14 cellular contexts compared by ENCODE assay signal in the genomic region with DNA sequence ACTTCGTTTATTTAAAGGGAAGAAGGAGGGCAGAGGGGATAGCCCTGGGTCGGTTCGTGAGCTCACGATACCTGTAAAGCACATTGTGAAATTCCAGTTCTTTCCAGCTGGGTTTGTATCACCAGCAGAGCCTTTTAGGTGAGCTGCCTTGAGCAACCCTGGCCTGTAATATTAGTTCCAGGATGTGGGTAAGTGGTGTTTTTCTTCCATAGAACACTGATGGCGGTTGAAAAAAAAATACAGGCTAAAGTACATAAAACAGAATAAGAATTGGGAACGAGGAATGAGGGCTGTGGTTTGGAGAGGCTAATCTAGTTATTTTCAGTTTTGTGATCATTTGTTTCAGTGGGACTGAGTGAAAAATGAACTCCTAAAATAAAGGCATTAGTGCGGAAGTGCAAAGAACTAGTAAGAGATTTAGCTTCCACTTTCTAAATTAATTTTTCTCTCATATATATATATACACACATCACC. TPM values are rescaled to one million over a fixed set of nuclear protein-coding genes. Genes with fewer than 3 reads are reported as not detected.
A peak's percentile ranks its signal among the peaks of the same experiment; 100 is the strongest.
DNase-seq lines count a peak whose midpoint lies in the region; ATAC-seq and TF ChIP-seq lines count a peak whose summit lies in the region.
"Had no signal": no experiment of that assay in that cellular context is flagged by ENCODE, and none has a peak within 500 bp of the region (broad histone marks: within the 10 kb centered on the region; RNA-seq: fewer than 3 reads in every experiment).

No MANE protein-coding gene starts in this region.

- H3K36me3 ChIP-seq in body of pancreas (replicated peaks in 1 of 2; ENCODE audit: insufficient read depth in 1 of 2, low read depth in 2 of 2) (no peaks in the 10 kb centered on the region), Karpas-422 (ENCODE audit: insufficient read depth, low read length) (no peaks in the 10 kb centered on the region)

- intact Hi-C loops in activated T-helper 1 cell treated with anti-CD3 and anti-CD28 coated beads, Interleukin-12 subunit alpha, Interleukin-12 subunit beta, Interleukin-2, Interleukin-4 antibody, amounts not matched to agents 30 ng/mL and 10 ng/mL and 1 ng/mL, durations not matched to agents 14 hours and 24 hours and 36 hours (cut with micrococcal nuclease) = no loop called here
- intact Hi-C loops in body of pancreas (cut with DNase I) = no loop called here

- TF ChIP-seq POLR2A in body of pancreas (IDR thresholded peaks at IDR 0.05) = no peak

- WGBS in body of pancreas, 2 donors = 50 to 54% methylated on average over 7 of the region's 7 CpGs

- H3K4me3 ChIP-seq in body of pancreas (no peak overlapping the region), Karpas-422 (ENCODE audit: low read length) (no peak overlapping the region)
- H3K4me3 ChIP-seq: GM23248 had no signal

- H3K4me1 ChIP-seq in body of pancreas = no peaks in the 10 kb centered on the region
- H3K4me1 ChIP-seq in Karpas-422 (ENCODE audit: low read length) = no peaks in the 10 kb centered on the region
- H3K4me1 ChIP-seq: parathyroid adenoma had no signal

- no peaks in the 10 kb centered on the region for H3K79me2 ChIP-seq in Karpas-422 (ENCODE audit: low read length)
- H3K79me2 ChIP-seq: parathyroid adenoma had no signal

- H3K9ac ChIP-seq in Karpas-422 (ENCODE audit: low read length) = no peak overlapping the region
- H3K9ac ChIP-seq: GM23248, parathyroid adenoma had no signal

- H3K4me2 ChIP-seq in Karpas-422 (ENCODE audit: low read depth, low read length, poor library complexity, severe bottlenecking) = no peak overlapping the region

- H3K27me3 Mint-ChIP-seq in activated naive CD4-positive, alpha-beta T cell treated with anti-CD3 and anti-CD28 coated beads, Interleukin-2, amount 50 U/mL, for 24 hours = no peaks in the 10 kb centered on the region
- H3K27me3 Mint-ChIP-seq in activated T-helper 1 cell treated with anti-CD3 and anti-CD28 coated beads, Interleukin-12 subunit alpha, Interleukin-12 subunit beta, Interleukin-2, Interleukin-4 antibody, amounts not matched to agents 30 ng/mL and 10 ng/mL and 1 ng/mL, durations not matched to agents 14 hours and 24 hours and 36 hours (ENCODE audit: insufficient read depth) = no peaks in the 10 kb centered on the region
- H3K27me3 Mint-ChIP-seq in immature natural killer cell (ENCODE audit: low read depth in 3 of 3) (peaks cover 0 to 2% (median 0%) of the 10 kb centered on the region in 3 donors), type B pancreatic cell (peaks cover 26% of the 10 kb centered on the region)

- H3K4me3 Mint-ChIP-seq in activated naive CD4-positive, alpha-beta T cell treated with anti-CD3 and anti-CD28 coated beads, Interleukin-2, amount 50 U/mL, for 24 hours = no peak overlapping the region
- H3K4me3 Mint-ChIP-seq in activated T-helper 1 cell treated with anti-CD3 and anti-CD28 coated beads, Interleukin-12 subunit alpha, Interleukin-12 subunit beta, Interleukin-2, Interleukin-4 antibody, amounts not matched to agents 30 ng/mL and 10 ng/mL and 1 ng/mL, durations not matched to agents 14 hours and 24 hours and 36 hours = no peak overlapping the region
- peak overlapping the region in 2 of 5 donors; percentile 2 to 53 for H3K4me3 Mint-ChIP-seq in immature natural killer cell
- H3K4me3 Mint-ChIP-seq in type B pancreatic cell = peak overlapping the region; percentile 27

- peaks cover 10% of the 10 kb centered on the region for H3K36me3 Mint-ChIP-seq in activated naive CD4-positive, alpha-beta T cell treated with anti-CD3 and anti-CD28 coated beads, Interleukin-2, amount 50 U/mL, for 24 hours
- peaks cover 34% of the 10 kb centered on the region for H3K36me3 Mint-ChIP-seq in activated T-helper 1 cell treated with anti-CD3 and anti-CD28 coated beads, Interleukin-12 subunit alpha, Interleukin-12 subunit beta, Interleukin-2, Interleukin-4 antibody, amounts not matched to agents 30 ng/mL and 10 ng/mL and 1 ng/mL, durations not matched to agents 14 hours and 24 hours and 36 hours (ENCODE audit: low read depth)
- H3K36me3 Mint-ChIP-seq in immature natural killer cell (peaks cover 0 to 3% (median 0%) of the 10 kb centered on the region in 3 donors), type B pancreatic cell (peaks cover 5% of the 10 kb centered on the region)

- DNase-seq in activated naive CD4-positive, alpha-beta T cell treated with Interleukin-2 at 50 U/mL for 16 hours = no peak
- no peak for DNase-seq in activated T-helper 1 cell treated with anti-CD3 and anti-CD28 coated beads, Interleukin-12 subunit alpha, Interleukin-12 subunit beta, Interleukin-2, Interleukin-4 antibody, amounts not matched to agents 30 ng/mL and 10 ng/mL and 1 ng/mL, durations not matched to agents 14 hours and 24 hours and 36 hours (ENCODE audit: low spot score)
- no peak for DNase-seq in immature natural killer cell
- no peak for DNase-seq in type B pancreatic cell (ENCODE audit: extremely low spot score, unreplicated experiment)
- DNase-seq in body of pancreas = no peak
- DNase-seq in Karpas-422 = no peak
- DNase-seq: AML-193; NK-92 treated with Interleukin-12 subunit alpha and Interleukin-12 subunit beta, amount 100 ng/mL, for 24 hours; SIG-M5 had no signal

- H3K4me1 Mint-ChIP-seq in activated naive CD4-positive, alpha-beta T cell treated with anti-CD3 and anti-CD28 coated beads, Interleukin-2, amount 50 U/mL, for 24 hours = peaks cover 88% of the 10 kb centered on the region
- H3K4me1 Mint-ChIP-seq in activated T-helper 1 cell treated with anti-CD3 and anti-CD28 coated beads, Interleukin-12 subunit alpha, Interleukin-12 subunit beta, Interleukin-2, Interleukin-4 antibody, amounts not matched to agents 30 ng/mL and 10 ng/mL and 1 ng/mL, durations not matched to agents 14 hours and 24 hours and 36 hours (ENCODE audit: low read depth) = peaks cover 55% of the 10 kb centered on the region
- peaks cover 74 to 96% of the 10 kb centered on the region in 2 donors for H3K4me1 Mint-ChIP-seq in immature natural killer cell
- H3K4me1 Mint-ChIP-seq in type B pancreatic cell (ENCODE audit: unreplicated experiment) = peaks cover 41% of the 10 kb centered on the region

- H3K9me3 ChIP-seq in body of pancreas = no peaks in the 10 kb centered on the region
- H3K9me3 ChIP-seq in Karpas-422 (ENCODE audit: low read length) = no peaks in the 10 kb centered on the region

- no peak for TF ChIP-seq CTCF in type B pancreatic cell (conservative IDR thresholded peaks at IDR 0.05)
- TF ChIP-seq CTCF in body of pancreas (IDR thresholded peaks at IDR 0.05) = no peak

- no peak for ATAC-seq in body of pancreas
- no peak for ATAC-seq in GM21515 (IDR thresholded peaks at IDR 0.05; ENCODE audit: unreplicated experiment)
- ATAC-seq: esophagus mucosa had no signal

- H4K20me1 ChIP-seq in Karpas-422 (ENCODE audit: insufficient read depth, low read depth, low read length) = no peaks in the 10 kb centered on the region

- H3K27ac ChIP-seq in body of pancreas = no peak overlapping the region
- no peak overlapping the region for H3K27ac ChIP-seq in Karpas-422 (ENCODE audit: low read length)
- H3K27ac ChIP-seq: GM23248, parathyroid adenoma had no signal

- H2AFZ ChIP-seq in Karpas-422 (ENCODE audit: low read length) = no peak overlapping the region
- H2AFZ ChIP-seq: GM23248, parathyroid adenoma had no signal

- peak overlapping the region; percentile 55 for H3K27ac Mint-ChIP-seq in activated naive CD4-positive, alpha-beta T cell treated with anti-CD3 and anti-CD28 coated beads, Interleukin-2, amount 50 U/mL, for 24 hours
- H3K27ac Mint-ChIP-seq in activated T-helper 1 cell treated with anti-CD3 and anti-CD28 coated beads, Interleukin-12 subunit alpha, Interleukin-12 subunit beta, Interleukin-2, Interleukin-4 antibody, amounts not matched to agents 30 ng/mL and 10 ng/mL and 1 ng/mL, durations not matched to agents 14 hours and 24 hours and 36 hours = peak overlapping the region; percentile 55
- H3K27ac Mint-ChIP-seq in immature natural killer cell = peak overlapping the region; percentile 13 to 79 (median 50)
- H3K27ac Mint-ChIP-seq in type B pancreatic cell = no peak overlapping the region

- H3K9me2 ChIP-seq in Karpas-422 (replicated peaks; ENCODE audit: insufficient read depth, low read length) = no peaks in the 10 kb centered on the region

- no peaks in the 10 kb centered on the region for H3K27me3 ChIP-seq in body of pancreas
- H3K27me3 ChIP-seq in Karpas-422 (ENCODE audit: low read length) = no peaks in the 10 kb centered on the region

- H3K9me3 Mint-ChIP-seq in activated naive CD4-positive, alpha-beta T cell treated with anti-CD3 and anti-CD28 coated beads, Interleukin-2, amount 50 U/mL, for 24 hours = no peaks in the 10 kb centered on the region
- H3K9me3 Mint-ChIP-seq in activated T-helper 1 cell treated with anti-CD3 and anti-CD28 coated beads, Interleukin-12 subunit alpha, Interleukin-12 subunit beta, Interleukin-2, Interleukin-4 antibody, amounts not matched to agents 30 ng/mL and 10 ng/mL and 1 ng/mL, durations not matched to agents 14 hours and 24 hours and 36 hours = no peaks in the 10 kb centered on the region
- H3K9me3 Mint-ChIP-seq in immature natural killer cell = no peaks in the 10 kb centered on the region
- peaks cover 5% of the 10 kb centered on the region for H3K9me3 Mint-ChIP-seq in type B pancreatic cell

RNA-seq across cellular contexts. Expression of a gene that starts 20.6 kb away (rescaled TPM):
- total RNA-seq in activated T-helper 1 cell treated with anti-CD3 and anti-CD28 coated beads, Interleukin-12 subunit alpha, Interleukin-12 subunit beta, Interleukin-2, Interleukin-4 antibody, amounts not matched to agents 30 ng/mL and 10 ng/mL and 1 ng/mL, durations not matched to agents 14 hours and 24 hours and 36 hours = 32.3 and 33.8 TPM in 2 replicates
- polyA plus RNA-seq in immature natural killer cell = 10 to 100 TPM in 1 of 3 donors, 1 to 10 TPM in 2; 6.6 to 14.2 (median 9.0) TPM
- 6.6 and 12.9 TPM in 2 replicates for total RNA-seq in type B pancreatic cell (ENCODE audit: low replicate concordance)
- total RNA-seq in body of pancreas = 1 to 10 TPM in 1 of 2 donors, under 1 TPM in 1; 0.99 to 1.6 TPM
- not detected in 2 replicates for total RNA-seq in Karpas-422 (2014; rRNA removed; shearing (Covaris generic); ENCODE audit: low replicate concordance)
